Comparison of ENCODE assay signal across 24 cellular contexts in the genomic region with DNA sequence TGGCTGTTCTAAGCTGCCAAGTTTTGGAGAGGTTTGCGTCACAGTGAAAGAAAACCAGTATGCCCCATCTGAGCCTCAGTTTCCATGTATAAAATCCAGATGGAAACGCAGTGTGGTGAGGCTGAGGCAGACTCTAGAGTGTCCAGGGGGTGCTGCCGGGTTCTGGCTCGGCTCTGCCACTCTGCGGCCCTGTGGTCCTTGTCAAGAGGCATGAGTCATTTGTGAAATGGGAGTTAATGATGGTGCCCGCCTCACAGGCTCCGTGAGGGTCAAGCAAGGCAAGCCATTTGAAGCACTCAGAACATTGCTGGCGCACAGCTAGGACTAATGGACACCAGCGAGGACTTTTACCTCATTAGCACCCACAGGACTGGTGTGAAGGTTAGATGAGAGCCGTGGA.
"Had no signal": no experiment of that assay in that cellular context is flagged by ENCODE, and none has a peak within 500 bp of the region (broad histone marks: within the 10 kb centered on the region; RNA-seq: fewer than 3 reads in every experiment).

No MANE protein-coding gene starts in this region.

- H3K4me1 Mint-ChIP-seq: activated CD4-positive, alpha-beta T cell treated with anti-CD3 and anti-CD28 coated beads for 36 hours; immature natural killer cell; T-helper 17 cell had no signal

- H3K4me3 ChIP-seq: adrenal gland, esophagus muscularis mucosa, gastroesophageal sphincter, heart right ventricle, right atrium auricular region, skin epidermis, testis had no signal

- DNase-seq: activated CD4-positive, alpha-beta T cell treated with anti-CD3 and anti-CD28 coated beads for 36 hours; activated CD4-positive, alpha-beta T cell treated with anti-CD3 and anti-CD28 coated beads, Interleukin-2, amount 50 U/mL, for 48 hours; activated gamma-delta T cell treated with Interleukin-2 at 50 U/mL for 16 hours; activated T-cell treated with anti-CD3 and anti-CD28 coated beads for 4 hours; adrenal gland; effector memory CD4-positive, alpha-beta T cell; heart right ventricle; immature natural killer cell; left ventricle myocardium superior; nephron progenitor cell; stimulated activated CD4-positive, alpha-beta T cell treated with anti-CD3 and anti-CD28 coated beads, Interleukin-15, amount 100 ng/mL, for 24 hours; stimulated activated CD4-positive, alpha-beta T cell treated with anti-CD3 and anti-CD28 coated beads, Interleukin-4, amount 100 ng/mL, for 1 hour; T-helper 17 cell; testis had no signal

- H3K4me3 Mint-ChIP-seq: activated CD4-positive, alpha-beta T cell treated with anti-CD3 and anti-CD28 coated beads for 36 hours; activated T-helper 1 cell treated with anti-CD3 and anti-CD28 coated beads, Interleukin-12 subunit alpha, Interleukin-12 subunit beta, Interleukin-2, Interleukin-4 antibody, amounts not matched to agents 30 ng/mL and 10 ng/mL and 1 ng/mL, durations not matched to agents 14 hours and 24 hours and 36 hours; dendritic cell treated with granulocyte-macrophage colony-stimulating factor and Interleukin-4, amounts not matched to agents 40 ng/mL and 50 ng/mL, for 4 days; immature natural killer cell; nephron progenitor cell; T-helper 17 cell; type B pancreatic cell; WTC11 had no signal

- H3K36me3 ChIP-seq: adrenal gland, esophagus muscularis mucosa, gastroesophageal sphincter, heart right ventricle, right atrium auricular region had no signal

- H3K9me3 ChIP-seq: adrenal gland, esophagus muscularis mucosa, gastroesophageal sphincter, heart right ventricle, right atrium auricular region, testis had no signal

- H3K27me3 ChIP-seq: adrenal gland, right atrium auricular region, testis had no signal

- H3K27ac Mint-ChIP-seq: activated CD4-positive, alpha-beta T cell treated with anti-CD3 and anti-CD28 coated beads for 36 hours; activated naive CD4-positive, alpha-beta T cell treated with anti-CD3 and anti-CD28 coated beads, Interleukin-2, amount 50 U/mL, for 72 hours; activated T-helper 1 cell treated with anti-CD3 and anti-CD28 coated beads, Interleukin-12 subunit alpha, Interleukin-12 subunit beta, Interleukin-2, Interleukin-4 antibody, amounts not matched to agents 30 ng/mL and 10 ng/mL and 1 ng/mL, durations not matched to agents 14 hours and 24 hours and 36 hours; dendritic cell treated with granulocyte-macrophage colony-stimulating factor and Interleukin-4, amounts not matched to agents 40 ng/mL and 50 ng/mL, for 4 days; immature natural killer cell; nephron progenitor cell; progenitor cell of endocrine pancreas; T-helper 17 cell; type B pancreatic cell; WTC11 had no signal

- H3K27me3 Mint-ChIP-seq: dendritic cell treated with granulocyte-macrophage colony-stimulating factor and Interleukin-4, amounts not matched to agents 40 ng/mL and 50 ng/mL, for 4 days; progenitor cell of endocrine pancreas had no signal

- ATAC-seq: activated CD4-positive, alpha-beta T cell treated with anti-CD3 and anti-CD28 coated beads for 36 hours; activated naive CD4-positive, alpha-beta T cell treated with anti-CD3 and anti-CD28 coated beads, Interleukin-2, amount 50 U/mL, for 72 hours; gastroesophageal sphincter; heart right ventricle; left ventricle myocardium superior; T-helper 17 cell; WTC11 had no signal

- H3K9me3 Mint-ChIP-seq: activated naive CD4-positive, alpha-beta T cell treated with anti-CD3 and anti-CD28 coated beads, Interleukin-2, amount 50 U/mL, for 72 hours; activated T-helper 1 cell treated with anti-CD3 and anti-CD28 coated beads, Interleukin-12 subunit alpha, Interleukin-12 subunit beta, Interleukin-2, Interleukin-4 antibody, amounts not matched to agents 30 ng/mL and 10 ng/mL and 1 ng/mL, durations not matched to agents 14 hours and 24 hours and 36 hours; dendritic cell treated with granulocyte-macrophage colony-stimulating factor and Interleukin-4, amounts not matched to agents 40 ng/mL and 50 ng/mL, for 4 days; type B pancreatic cell had no signal

- H3K4me1 ChIP-seq: adrenal gland, esophagus muscularis mucosa, gastroesophageal sphincter, heart right ventricle, right atrium auricular region, testis had no signal

- H3K27ac ChIP-seq: adrenal gland, esophagus muscularis mucosa, gastroesophageal sphincter, heart right ventricle, right atrium auricular region, skin epidermis, testis had no signal

- H3K36me3 Mint-ChIP-seq: activated naive CD4-positive, alpha-beta T cell treated with anti-CD3 and anti-CD28 coated beads, Interleukin-2, amount 50 U/mL, for 72 hours; immature natural killer cell; type B pancreatic cell; WTC11 had no signal
